ENCODE assay signal across 8 cellular contexts in the genomic region with DNA sequence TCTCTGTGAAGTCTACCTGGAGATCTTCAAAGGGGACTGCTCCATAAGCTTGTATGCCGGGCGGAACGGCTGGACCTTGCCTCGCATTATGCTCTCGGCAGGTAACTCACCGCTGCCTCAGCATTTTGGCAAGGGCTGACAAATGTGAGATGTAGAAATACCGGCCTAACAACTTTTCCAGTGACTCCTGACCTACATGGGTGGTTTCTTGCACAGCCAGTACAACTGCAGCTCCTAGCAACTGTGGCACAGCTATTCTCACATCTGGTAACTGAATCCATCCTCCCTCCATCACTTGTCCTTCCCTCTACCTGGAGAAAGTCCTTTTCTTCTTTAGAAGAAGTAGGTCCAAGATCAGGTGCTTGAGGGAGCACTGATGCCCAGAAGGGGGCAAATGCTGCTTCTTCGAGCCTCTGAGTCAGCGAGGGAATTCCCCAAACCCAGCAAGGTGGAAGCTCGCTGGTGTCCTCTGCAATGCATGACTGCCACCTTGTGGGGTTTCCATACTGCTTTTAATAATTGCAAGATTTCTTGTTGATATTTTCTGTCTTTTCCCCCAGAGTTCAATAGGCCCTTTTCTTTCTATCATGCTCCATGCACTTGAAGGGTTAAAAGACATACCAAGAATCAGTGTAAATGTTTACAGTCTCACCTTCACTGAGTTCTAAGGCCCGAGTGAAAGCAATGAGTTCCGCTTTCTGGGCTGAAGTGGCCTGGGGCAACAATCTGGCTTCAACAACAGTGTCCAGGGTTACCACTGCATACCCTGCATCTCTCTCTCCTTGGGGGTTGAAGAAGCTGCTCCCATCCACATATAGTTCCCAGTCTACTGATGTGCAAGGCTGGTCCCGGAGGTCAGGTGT. TPM values are rescaled to one million over a fixed set of nuclear protein-coding genes. Genes with fewer than 3 reads are reported as not detected.
DNase-seq lines count a peak whose midpoint lies in the region; ATAC-seq and TF ChIP-seq lines count a peak whose summit lies in the region.
"Not testable (repeated sequence)": the region's sequence is repeated elsewhere in the genome, so short reads cannot be mapped to it uniquely, and the experiment has no call there.

No MANE protein-coding gene starts in this region.

- H3K27ac ChIP-seq in H9 (ENCODE audit: insufficient read length, low read depth, low read length); esophagus squamous epithelium: not testable (repeated sequence)

- not testable (repeated sequence) for H3K4me3 Mint-ChIP-seq in H9, naive B cell

- not testable (repeated sequence) for H4K8ac ChIP-seq in H9 (replicated peaks; ENCODE audit: insufficient read length, low read depth, low read length)

- not testable (repeated sequence) for H3T11ph ChIP-seq in H9 (ENCODE audit: low read length)

- not testable (repeated sequence) for H3K18ac ChIP-seq in H9 (ENCODE audit: insufficient read length, low read depth, low read length)

- not testable (repeated sequence) for H3K4ac ChIP-seq in H9 (ENCODE audit: low read depth, low read length)

- not testable (repeated sequence) for ATAC-seq in naive B cell (ENCODE audit: low read depth in 2 of 2)

- intact Hi-C loops in esophagus squamous epithelium (cut with DNase I): loop anchor here (5.0 kb wide), 1 partner anchor 613 kb away; no protein-coding TSS in a partner anchor

- not testable (repeated sequence) for H3K79me1 ChIP-seq in H9 (ENCODE audit: insufficient read depth, low read depth, low read length, poor library complexity, severe bottlenecking)

- H2AK5ac ChIP-seq in H9 (ENCODE audit: insufficient read length, low read length): not testable (repeated sequence)

- not testable (repeated sequence) for H3K4me1 Mint-ChIP-seq in H9
- peaks cover 8 to 11% (median 11%) of the 10 kb centered on the region in 3 donors for H3K4me1 Mint-ChIP-seq in naive B cell

- not testable (repeated sequence) for H2AFZ ChIP-seq in H9 (ENCODE audit: low read length)

- not testable (repeated sequence) for H3K23me2 ChIP-seq in H9 (ENCODE audit: insufficient read length, low read depth, low read length, poor library complexity, severe bottlenecking)

- H3K56ac ChIP-seq in H9 (ENCODE audit: insufficient read length, low read depth, low read length): not testable (repeated sequence)

- not testable (repeated sequence) for H2BK5ac ChIP-seq in H9 (ENCODE audit: insufficient read length, low read length)

- H3K79me2 ChIP-seq in H9 (ENCODE audit: insufficient read depth, low read length): not testable (repeated sequence)

- not testable (repeated sequence) for H3K27me3 ChIP-seq in BE2C; H9 (ENCODE audit: insufficient read depth, low read length); esophagus squamous epithelium

- H2BK12ac ChIP-seq in H9 (ENCODE audit: insufficient read length, low read depth, low read length): not testable (repeated sequence)

- H2BK20ac ChIP-seq in H9 (ENCODE audit: low read depth, low read length, poor library complexity, severe bottlenecking): not testable (repeated sequence)

- no CpG with 5 or more reads among the region's 13 CpGs for WGBS in H9 (ENCODE audit: extremely low coverage, insufficient read length, low lambda C conversion rate)
- 29 to 36% methylated on average over 7 to 9 of the region's 13 CpGs for WGBS in esophagus squamous epithelium, 2 donors

- not testable (repeated sequence) for H3K4me3 ChIP-seq in BE2C (ENCODE audit: low read depth, low read length); esophagus squamous epithelium

- not testable (repeated sequence) for H3K27ac Mint-ChIP-seq in H9
- peak overlapping the region in 4 of 6 donors; percentile 57 to 83 (median 70) for H3K27ac Mint-ChIP-seq in naive B cell

- TF ChIP-seq CTCF in BE2C (IDR thresholded peaks at IDR 0.05; ENCODE audit: low read depth, low read length): peak; percentile 54
- peak; percentile 79 for TF ChIP-seq CTCF in H9 (conservative IDR thresholded peaks at IDR 0.05)
- peak; percentile 37 to 80 (median 56) for TF ChIP-seq CTCF in esophagus squamous epithelium (IDR thresholded peaks at IDR 0.05)

- H3K23ac ChIP-seq in H9 (ENCODE audit: insufficient read length, low read depth, low read length): not testable (repeated sequence)

- not testable (repeated sequence) for H4K20me1 ChIP-seq in H9 (ENCODE audit: control insufficient read depth, insufficient read depth, insufficient read length)

- not testable (repeated sequence) for H3K14ac ChIP-seq in H9 (ENCODE audit: insufficient read depth, low read length)

- DNase-seq in BE2C (peak; percentile 52), H9 (peak; percentile 63), NCI-H2196 (lab: John Stamatoyannopoulos, UW; ENCODE audit: unreplicated experiment) (peak; percentile 61), T-helper 1 cell (peak in 4 of 5 donors; percentile 14 to 41 (median 16)), naive B cell (peak; percentile 76)
- DNase-seq in activated effector memory CD4-positive, alpha-beta T cell treated with Interleukin-2 at 50 U/mL for 16 hours: peak; percentile 2
- DNase-seq in esophagus squamous epithelium (lab: John Stamatoyannopoulos, UW): not testable (repeated sequence)
- DNase-seq in stimulated activated CD4-positive, alpha-beta T cell treated with anti-CD3 and anti-CD28 coated beads, TNF-alpha, amount 100 ng/mL, for 4 hours (ENCODE audit: low read depth in 3 of 3): peak; percentile 24 to 35 (median 25)

- not testable (repeated sequence) for H3K4me1 ChIP-seq in BE2C; H9 (ENCODE audit: insufficient read depth, low read length); esophagus squamous epithelium

- not testable (repeated sequence) for H4K91ac ChIP-seq in H9 (ENCODE audit: insufficient read length, low read depth, low read length)

- H3K4me2 ChIP-seq in H9 (ENCODE audit: insufficient read depth, insufficient read length, low read length): not testable (repeated sequence)

- H3K36me3 ChIP-seq in BE2C, esophagus squamous epithelium: not testable (repeated sequence)

- H3K9me3 Mint-ChIP-seq in H9, naive B cell: not testable (repeated sequence)

- not testable (repeated sequence) for TF ChIP-seq POLR2A in esophagus squamous epithelium (IDR thresholded peaks at IDR 0.05)

- not testable (repeated sequence) for H2BK120ac ChIP-seq in H9 (ENCODE audit: low read depth, low read length, poor library complexity, severe bottlenecking)

- not testable (repeated sequence) for H3K36me3 Mint-ChIP-seq in H9 (ENCODE audit: insufficient read depth in 1 of 3, low read depth in 3 of 3); naive B cell

- H2BK15ac ChIP-seq in H9 (ENCODE audit: low read depth, low read length): not testable (repeated sequence)

- H3K27me3 Mint-ChIP-seq in H9 (ENCODE audit: low read depth); naive B cell: not testable (repeated sequence)

- not testable (repeated sequence) for H3K9me3 ChIP-seq in BE2C; H9 (ENCODE audit: control insufficient read depth, low read depth, low read length); esophagus squamous epithelium

- H3K9ac ChIP-seq in H9 (ENCODE audit: extremely low read depth, insufficient read length, low read length): not testable (repeated sequence)

- not testable (repeated sequence) for H4K5ac ChIP-seq in H9 (ENCODE audit: insufficient read length, low read depth, low read length)

RNA-seq across cellular contexts. Expression of gene SYK, which starts 45.9 kb away (rescaled TPM):
- polyA plus RNA-seq in BE2C (2012; ENCODE audit: insufficient read depth, insufficient read length, low read depth): not detected
- total RNA-seq in H9 (2021) (7.9 and 8.0 TPM in 2 replicates), esophagus squamous epithelium (10 to 100 TPM; 43.7 to 54.9 (median 47.9) TPM)
- polyA plus RNA-seq in naive B cell (ENCODE audit: low read depth in 6 of 6): 100 to 1,000 TPM; 163 to 261 (median 214) TPM
